In genomic region chr15:56733131-56734012, GRCh38 we compare ENCODE assay signal across 1 cellular context.
A peak's percentile ranks its signal among the peaks of the same experiment; 100 is the strongest.
TF ChIP-seq lines count a peak whose summit lies in the region.

A gene with protein sequence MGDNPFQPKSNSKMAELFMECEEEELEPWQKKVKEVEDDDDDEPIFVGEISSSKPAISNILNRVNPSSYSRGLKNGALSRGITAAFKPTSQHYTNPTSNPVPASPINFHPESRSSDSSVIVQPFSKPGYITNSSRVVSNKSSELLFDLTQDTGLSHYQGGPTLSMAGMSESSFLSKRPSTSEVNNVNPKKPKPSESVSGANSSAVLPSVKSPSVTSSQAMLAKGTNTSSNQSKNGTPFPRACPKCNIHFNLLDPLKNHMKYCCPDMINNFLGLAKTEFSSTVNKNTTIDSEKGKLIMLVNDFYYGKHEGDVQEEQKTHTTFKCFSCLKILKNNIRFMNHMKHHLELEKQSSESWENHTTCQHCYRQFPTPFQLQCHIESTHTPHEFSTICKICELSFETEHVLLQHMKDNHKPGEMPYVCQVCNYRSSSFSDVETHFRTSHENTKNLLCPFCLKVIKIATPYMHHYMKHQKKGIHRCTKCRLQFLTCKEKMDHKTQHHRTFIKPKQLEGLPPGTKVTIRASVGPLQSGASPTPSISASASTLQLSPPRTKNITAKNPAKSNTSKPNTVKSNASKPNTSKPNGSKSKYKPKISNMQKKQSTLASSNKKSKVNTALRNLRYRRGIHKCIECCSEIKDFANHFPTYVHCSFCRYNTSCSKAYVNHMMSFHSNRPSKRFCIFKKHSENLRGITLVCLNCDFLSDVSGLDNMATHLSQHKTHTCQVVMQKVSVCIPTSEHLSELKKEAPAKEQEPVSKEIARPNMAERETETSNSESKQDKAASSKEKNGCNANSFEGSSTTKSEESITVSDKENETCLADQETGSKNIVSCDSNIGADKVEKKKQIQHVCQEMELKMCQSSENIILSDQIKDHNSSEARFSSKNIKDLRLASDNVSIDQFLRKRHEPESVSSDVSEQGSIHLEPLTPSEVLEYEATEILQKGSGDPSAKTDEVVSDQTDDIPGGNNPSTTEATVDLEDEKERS (minus strand): TSS chr15:56733509. CDS start chr15:56707109, 26,400 bp downstream.

TF ChIP-seq in GM23338, 12 proteins besides CTCF, POLR2A, EP300 and RAD21 (continued from another document):
- TF ChIP-seq STAT1 (IDR thresholded peaks at IDR 0.05; ENCODE audit: unreplicated experiment) (no peak), JUNB (IDR thresholded peaks at IDR 0.05; ENCODE audit: unreplicated experiment) (no peak), CREB1 (CRISPR knock-in tag; IDR thresholded peaks at IDR 0.05; ENCODE audit: low read depth) (peak; percentile 44; the same call in 1 of the 2 replicates), EZH2 (IDR thresholded peaks at IDR 0.05; ENCODE audit: low read depth, unreplicated experiment) (no peak), POLR2AphosphoS5 (IDR thresholded peaks at IDR 0.05; ENCODE audit: low read depth) (peak; percentile 43)
